In the genomic region with DNA sequence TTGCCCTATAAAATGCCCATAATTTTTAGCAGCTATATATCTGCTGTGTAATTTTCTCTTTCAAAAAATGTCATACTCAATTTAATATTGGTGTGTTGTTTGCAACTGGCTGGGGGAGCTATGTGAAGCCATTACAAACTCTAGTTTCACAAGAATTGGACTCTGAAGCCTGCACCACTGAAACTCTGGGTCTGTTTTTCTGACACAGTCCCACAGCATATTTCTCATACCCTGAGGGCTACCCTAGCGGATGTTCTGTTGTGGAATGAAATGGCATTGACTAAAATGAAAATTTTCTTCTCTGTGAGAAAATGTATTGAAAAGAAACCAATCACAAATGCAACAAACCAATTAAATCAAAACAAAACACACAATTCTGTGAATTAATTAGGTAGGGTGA, we compare ENCODE assay signal across 1 cellular context.
TF ChIP-seq lines count a peak whose summit lies in the region.

No MANE protein-coding gene starts in this region.

TF ChIP-seq in GM12878, 131 proteins besides CTCF, POLR2A, EP300 and RAD21 (continued from another document):
- TF ChIP-seq, protein P1, sequence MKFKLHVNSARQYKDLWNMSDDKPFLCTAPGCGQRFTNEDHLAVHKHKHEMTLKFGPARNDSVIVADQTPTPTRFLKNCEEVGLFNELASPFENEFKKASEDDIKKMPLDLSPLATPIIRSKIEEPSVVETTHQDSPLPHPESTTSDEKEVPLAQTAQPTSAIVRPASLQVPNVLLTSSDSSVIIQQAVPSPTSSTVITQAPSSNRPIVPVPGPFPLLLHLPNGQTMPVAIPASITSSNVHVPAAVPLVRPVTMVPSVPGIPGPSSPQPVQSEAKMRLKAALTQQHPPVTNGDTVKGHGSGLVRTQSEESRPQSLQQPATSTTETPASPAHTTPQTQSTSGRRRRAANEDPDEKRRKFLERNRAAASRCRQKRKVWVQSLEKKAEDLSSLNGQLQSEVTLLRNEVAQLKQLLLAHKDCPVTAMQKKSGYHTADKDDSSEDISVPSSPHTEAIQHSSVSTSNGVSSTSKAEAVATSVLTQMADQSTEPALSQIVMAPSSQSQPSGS (IDR thresholded peaks at IDR 0.05; ENCODE audit: low read length) = no peak
- TF ChIP-seq, protein P2, sequence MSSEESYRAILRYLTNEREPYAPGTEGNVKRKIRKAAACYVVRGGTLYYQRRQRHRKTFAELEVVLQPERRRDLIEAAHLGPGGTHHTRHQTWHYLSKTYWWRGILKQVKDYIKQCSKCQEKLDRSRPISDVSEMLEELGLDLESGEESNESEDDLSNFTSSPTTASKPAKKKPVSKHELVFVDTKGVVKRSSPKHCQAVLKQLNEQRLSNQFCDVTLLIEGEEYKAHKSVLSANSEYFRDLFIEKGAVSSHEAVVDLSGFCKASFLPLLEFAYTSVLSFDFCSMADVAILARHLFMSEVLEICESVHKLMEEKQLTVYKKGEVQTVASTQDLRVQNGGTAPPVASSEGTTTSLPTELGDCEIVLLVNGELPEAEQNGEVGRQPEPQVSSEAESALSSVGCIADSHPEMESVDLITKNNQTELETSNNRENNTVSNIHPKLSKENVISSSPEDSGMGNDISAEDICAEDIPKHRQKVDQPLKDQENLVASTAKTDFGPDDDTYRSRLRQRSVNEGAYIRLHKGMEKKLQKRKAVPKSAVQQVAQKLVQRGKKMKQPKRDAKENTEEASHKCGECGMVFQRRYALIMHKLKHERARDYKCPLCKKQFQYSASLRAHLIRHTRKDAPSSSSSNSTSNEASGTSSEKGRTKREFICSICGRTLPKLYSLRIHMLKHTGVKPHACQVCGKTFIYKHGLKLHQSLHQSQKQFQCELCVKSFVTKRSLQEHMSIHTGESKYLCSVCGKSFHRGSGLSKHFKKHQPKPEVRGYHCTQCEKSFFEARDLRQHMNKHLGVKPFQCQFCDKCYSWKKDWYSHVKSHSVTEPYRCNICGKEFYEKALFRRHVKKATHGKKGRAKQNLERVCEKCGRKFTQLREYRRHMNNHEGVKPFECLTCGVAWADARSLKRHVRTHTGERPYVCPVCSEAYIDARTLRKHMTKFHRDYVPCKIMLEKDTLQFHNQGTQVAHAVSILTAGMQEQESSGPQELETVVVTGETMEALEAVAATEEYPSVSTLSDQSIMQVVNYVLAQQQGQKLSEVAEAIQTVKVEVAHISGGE (CRISPR knock-in tag; IDR thresholded peaks at IDR 0.05) = no peak
- TF ChIP-seq POU2F2 (IDR thresholded peaks at IDR 0.05; ENCODE audit: borderline replicate concordance, low read depth, low read length) (no peak), SUZ12 (IDR thresholded peaks at IDR 0.05; ENCODE audit: unreplicated experiment) (no peak), NFIC (IDR thresholded peaks at IDR 0.05; ENCODE audit: low read depth, low read length) (no peak), RUNX3 (IDR thresholded peaks at IDR 0.05; ENCODE audit: low read length) (no peak), CBFB (IDR thresholded peaks at IDR 0.05; ENCODE audit: low read depth) (no peak)
- TF ChIP-seq, protein P3, sequence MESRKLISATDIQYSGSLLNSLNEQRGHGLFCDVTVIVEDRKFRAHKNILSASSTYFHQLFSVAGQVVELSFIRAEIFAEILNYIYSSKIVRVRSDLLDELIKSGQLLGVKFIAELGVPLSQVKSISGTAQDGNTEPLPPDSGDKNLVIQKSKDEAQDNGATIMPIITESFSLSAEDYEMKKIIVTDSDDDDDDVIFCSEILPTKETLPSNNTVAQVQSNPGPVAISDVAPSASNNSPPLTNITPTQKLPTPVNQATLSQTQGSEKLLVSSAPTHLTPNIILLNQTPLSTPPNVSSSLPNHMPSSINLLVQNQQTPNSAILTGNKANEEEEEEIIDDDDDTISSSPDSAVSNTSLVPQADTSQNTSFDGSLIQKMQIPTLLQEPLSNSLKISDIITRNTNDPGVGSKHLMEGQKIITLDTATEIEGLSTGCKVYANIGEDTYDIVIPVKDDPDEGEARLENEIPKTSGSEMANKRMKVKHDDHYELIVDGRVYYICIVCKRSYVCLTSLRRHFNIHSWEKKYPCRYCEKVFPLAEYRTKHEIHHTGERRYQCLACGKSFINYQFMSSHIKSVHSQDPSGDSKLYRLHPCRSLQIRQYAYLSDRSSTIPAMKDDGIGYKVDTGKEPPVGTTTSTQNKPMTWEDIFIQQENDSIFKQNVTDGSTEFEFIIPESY (IDR thresholded peaks at IDR 0.05) = no peak
